9 cellular contexts compared by ENCODE assay signal in the genomic region with DNA sequence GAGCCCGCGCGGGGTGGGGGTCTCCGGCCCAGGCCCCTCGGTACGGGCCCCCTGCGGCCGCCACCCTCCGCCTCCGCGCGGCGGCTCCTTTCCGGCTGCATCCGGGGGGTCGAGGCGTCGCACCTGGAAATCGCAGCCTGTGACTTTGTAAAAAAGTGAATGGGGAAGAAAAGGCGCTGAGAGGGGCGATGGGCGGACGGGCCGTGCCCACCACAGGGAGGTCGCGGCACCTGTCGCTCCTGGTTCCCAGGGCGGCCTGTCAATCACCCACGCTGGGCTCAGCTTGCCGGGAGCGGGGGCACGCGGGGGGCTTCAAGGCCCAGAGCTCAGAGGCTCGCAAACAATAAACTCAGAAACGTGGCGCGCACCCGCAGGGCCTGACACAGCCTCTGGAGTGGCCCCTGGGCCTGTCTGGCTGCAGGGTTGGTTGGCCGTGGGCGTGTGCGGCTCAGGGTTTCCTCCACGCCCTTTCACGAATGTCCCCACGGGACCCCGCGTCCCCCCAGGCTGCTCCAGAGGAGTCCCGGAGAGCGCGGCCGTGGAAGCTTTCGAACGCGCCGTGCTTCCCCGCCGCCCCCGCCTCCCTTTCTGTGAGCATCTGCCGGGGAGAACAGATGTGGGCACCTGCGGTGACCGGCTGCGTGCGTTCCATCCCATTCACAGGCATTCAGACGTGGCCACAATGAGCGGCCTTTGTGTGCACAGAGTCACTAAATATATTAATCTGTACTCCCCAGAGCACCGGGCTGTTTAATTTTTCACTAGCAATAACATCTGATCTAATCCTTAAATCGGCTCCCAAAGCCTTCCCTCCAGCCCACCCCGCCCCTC. TPM values are rescaled to one million over a fixed set of nuclear protein-coding genes. Genes with fewer than 3 reads are reported as not detected.
DNase-seq lines count a peak whose midpoint lies in the region; ATAC-seq and TF ChIP-seq lines count a peak whose summit lies in the region.
"Had no signal": no experiment of that assay in that cellular context is flagged by ENCODE, and none has a peak within 500 bp of the region (broad histone marks: within the 10 kb centered on the region; RNA-seq: fewer than 3 reads in every experiment).

No MANE protein-coding gene starts in this region.

- H3K27ac Mint-ChIP-seq in neural progenitor cell: no peak overlapping the region

- no peaks in the 10 kb centered on the region for H3K36me3 ChIP-seq in neural progenitor cell

- peak overlapping the region; percentile 100 for H3K4me2 ChIP-seq in neural progenitor cell

- peaks cover 19% of the 10 kb centered on the region for H3K9me3 Mint-ChIP-seq in neural progenitor cell

- peak; percentile 33 for DNase-seq in DMS153 (lab: John Stamatoyannopoulos, UW)
- DNase-seq in NCI-H1092 (lab: John Stamatoyannopoulos, UW): peak; percentile 52
- DNase-seq in coronary artery (ENCODE audit: low spot score): no peak
- peak; percentile 89 for DNase-seq in neural progenitor cell (ENCODE audit: low spot score)
- no peak for DNase-seq in putamen (ENCODE audit: low spot score)
- no peak for DNase-seq in dedifferentiated amniotic fluid mesenchymal stem cell (ENCODE audit: extremely low spot score)
- no peak for DNase-seq in activated T-cell treated with anti-CD3 and anti-CD28 coated beads for 4 hours

- H3F3A ChIP-seq in neural progenitor cell (ENCODE audit: low read depth): peaks cover 68% of the 10 kb centered on the region

- H3K4me1 Mint-ChIP-seq in neural progenitor cell: peaks cover 63% of the 10 kb centered on the region

- H3K36me3 Mint-ChIP-seq in neural progenitor cell: peaks cover 14% of the 10 kb centered on the region

- TF ChIP-seq CTCF in coronary artery (IDR thresholded peaks at IDR 0.05) (no peak), neural progenitor cell (IDR thresholded peaks at IDR 0.05) (peak; percentile 49)

- no peaks in the 10 kb centered on the region for H3K9me3 ChIP-seq in neural progenitor cell (ENCODE audit: low read depth)

- H3K79me2 ChIP-seq in neural progenitor cell (ENCODE audit: low read depth): no peaks in the 10 kb centered on the region

- H3K4me1 ChIP-seq in neural progenitor cell: peaks cover 63% of the 10 kb centered on the region

- H3K4me3 ChIP-seq in coronary artery (peak overlapping the region; percentile 68), neural progenitor cell (peak overlapping the region; percentile 94)

- peak overlapping the region; percentile 78 for H3K4me3 Mint-ChIP-seq in neural progenitor cell

- H3K9ac ChIP-seq in neural progenitor cell: no peak overlapping the region

- no peak for ATAC-seq in HG03439 (IDR thresholded peaks at IDR 0.05; ENCODE audit: unreplicated experiment)
- ATAC-seq: Right ventricle myocardium inferior had no signal

- H3K27ac ChIP-seq in coronary artery (no peak overlapping the region), neural progenitor cell (peak overlapping the region; percentile 87)

- no peak overlapping the region for H2AFZ ChIP-seq in neural progenitor cell (replicated peaks)

- H3K27me3 Mint-ChIP-seq in neural progenitor cell (ENCODE audit: insufficient read depth, low read depth): peaks cover 17% of the 10 kb centered on the region

- no peaks in the 10 kb centered on the region for H4K20me1 ChIP-seq in neural progenitor cell (ENCODE audit: low read depth)

- H3K27me3 ChIP-seq in neural progenitor cell: peaks cover 23% of the 10 kb centered on the region

RNA-seq across cellular contexts. Expression of a gene that starts 6.1 kb away (rescaled TPM):
- 35.9 and 91.8 TPM in 2 replicates for total RNA-seq in neural progenitor cell (ENCODE audit: low replicate concordance)

RNA-seq across cellular contexts. Expression of a gene that starts 9.6 kb away (rescaled TPM):
- total RNA-seq in neural progenitor cell (ENCODE audit: low replicate concordance): 19.7 and 20.3 TPM in 2 replicates

Comparison
In these comparisons a context has a peak if more than half of its experiments do, and no peak if none do; other contexts are left out.
1. DNase-seq: peak in DMS153 (single experiment), NCI-H1092 (single experiment) and neural progenitor cell (single experiment); none in coronary artery (single experiment), putamen (single experiment), dedifferentiated amniotic fluid mesenchymal stem cell (single experiment) and activated T-cell treated with anti-CD3 and anti-CD28 coated beads for 4 hours (single experiment).